In the genomic region with DNA sequence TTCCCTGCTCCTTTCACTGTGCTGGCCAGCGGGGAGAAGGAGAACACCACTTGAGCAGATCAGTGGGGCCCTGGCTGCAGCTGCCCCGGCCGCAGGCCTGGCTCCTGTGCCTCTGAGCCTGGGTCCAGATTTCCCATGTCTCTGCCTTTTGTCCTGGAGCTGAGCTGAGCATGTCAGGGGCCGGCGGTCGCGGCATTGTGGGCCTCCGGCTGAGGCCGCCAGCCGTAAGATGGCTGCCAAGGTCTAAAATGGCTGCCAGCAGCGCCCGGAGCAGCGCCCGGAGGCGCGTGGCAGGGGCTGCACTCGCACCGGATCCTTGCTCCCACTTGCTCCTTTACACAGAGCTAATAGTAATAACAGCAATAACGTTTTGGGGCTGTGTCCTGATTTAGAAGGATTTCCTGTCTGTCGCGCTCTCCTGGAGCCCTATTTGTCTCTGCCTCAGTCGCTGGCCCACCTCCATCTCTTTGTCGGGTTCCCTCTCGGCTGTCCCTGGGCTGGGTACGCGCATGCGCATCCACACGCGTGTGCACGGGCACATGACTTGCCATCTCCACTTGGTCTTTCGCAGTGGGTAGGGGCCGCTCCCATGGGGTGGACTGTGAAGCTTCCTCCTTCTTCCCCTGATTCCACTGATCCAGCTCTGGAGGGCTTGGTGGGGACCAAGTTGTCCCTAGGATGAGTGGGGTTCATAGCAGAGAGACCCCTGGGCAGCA, we compare ENCODE assay signal across 1 cellular context.
TF ChIP-seq lines count a peak whose summit lies in the region.

No MANE protein-coding gene starts in this region.

TF ChIP-seq in GM23338, 12 proteins besides CTCF, POLR2A, EP300 and RAD21:
- TF ChIP-seq STAT1 (IDR thresholded peaks at IDR 0.05; ENCODE audit: unreplicated experiment) (no peak), CREB1 (CRISPR knock-in tag; IDR thresholded peaks at IDR 0.05; ENCODE audit: low read depth) (no peak), ZNF331 (CRISPR knock-in tag; IDR thresholded peaks at IDR 0.05; ENCODE audit: low read depth) (no peak), REST (IDR thresholded peaks at IDR 0.05; ENCODE audit: unreplicated experiment) (no peak), NANOG (IDR thresholded peaks at IDR 0.05; ENCODE audit: borderline replicate concordance) (no peak), POLR2AphosphoS5 (IDR thresholded peaks at IDR 0.05; ENCODE audit: low read depth) (no peak), ZNF114 (CRISPR knock-in tag; IDR thresholded peaks at IDR 0.05) (no peak), JUNB (IDR thresholded peaks at IDR 0.05; ENCODE audit: unreplicated experiment) (no peak), EZH2 (IDR thresholded peaks at IDR 0.05; ENCODE audit: low read depth, unreplicated experiment) (no peak)
- TF ChIP-seq, protein P1, sequence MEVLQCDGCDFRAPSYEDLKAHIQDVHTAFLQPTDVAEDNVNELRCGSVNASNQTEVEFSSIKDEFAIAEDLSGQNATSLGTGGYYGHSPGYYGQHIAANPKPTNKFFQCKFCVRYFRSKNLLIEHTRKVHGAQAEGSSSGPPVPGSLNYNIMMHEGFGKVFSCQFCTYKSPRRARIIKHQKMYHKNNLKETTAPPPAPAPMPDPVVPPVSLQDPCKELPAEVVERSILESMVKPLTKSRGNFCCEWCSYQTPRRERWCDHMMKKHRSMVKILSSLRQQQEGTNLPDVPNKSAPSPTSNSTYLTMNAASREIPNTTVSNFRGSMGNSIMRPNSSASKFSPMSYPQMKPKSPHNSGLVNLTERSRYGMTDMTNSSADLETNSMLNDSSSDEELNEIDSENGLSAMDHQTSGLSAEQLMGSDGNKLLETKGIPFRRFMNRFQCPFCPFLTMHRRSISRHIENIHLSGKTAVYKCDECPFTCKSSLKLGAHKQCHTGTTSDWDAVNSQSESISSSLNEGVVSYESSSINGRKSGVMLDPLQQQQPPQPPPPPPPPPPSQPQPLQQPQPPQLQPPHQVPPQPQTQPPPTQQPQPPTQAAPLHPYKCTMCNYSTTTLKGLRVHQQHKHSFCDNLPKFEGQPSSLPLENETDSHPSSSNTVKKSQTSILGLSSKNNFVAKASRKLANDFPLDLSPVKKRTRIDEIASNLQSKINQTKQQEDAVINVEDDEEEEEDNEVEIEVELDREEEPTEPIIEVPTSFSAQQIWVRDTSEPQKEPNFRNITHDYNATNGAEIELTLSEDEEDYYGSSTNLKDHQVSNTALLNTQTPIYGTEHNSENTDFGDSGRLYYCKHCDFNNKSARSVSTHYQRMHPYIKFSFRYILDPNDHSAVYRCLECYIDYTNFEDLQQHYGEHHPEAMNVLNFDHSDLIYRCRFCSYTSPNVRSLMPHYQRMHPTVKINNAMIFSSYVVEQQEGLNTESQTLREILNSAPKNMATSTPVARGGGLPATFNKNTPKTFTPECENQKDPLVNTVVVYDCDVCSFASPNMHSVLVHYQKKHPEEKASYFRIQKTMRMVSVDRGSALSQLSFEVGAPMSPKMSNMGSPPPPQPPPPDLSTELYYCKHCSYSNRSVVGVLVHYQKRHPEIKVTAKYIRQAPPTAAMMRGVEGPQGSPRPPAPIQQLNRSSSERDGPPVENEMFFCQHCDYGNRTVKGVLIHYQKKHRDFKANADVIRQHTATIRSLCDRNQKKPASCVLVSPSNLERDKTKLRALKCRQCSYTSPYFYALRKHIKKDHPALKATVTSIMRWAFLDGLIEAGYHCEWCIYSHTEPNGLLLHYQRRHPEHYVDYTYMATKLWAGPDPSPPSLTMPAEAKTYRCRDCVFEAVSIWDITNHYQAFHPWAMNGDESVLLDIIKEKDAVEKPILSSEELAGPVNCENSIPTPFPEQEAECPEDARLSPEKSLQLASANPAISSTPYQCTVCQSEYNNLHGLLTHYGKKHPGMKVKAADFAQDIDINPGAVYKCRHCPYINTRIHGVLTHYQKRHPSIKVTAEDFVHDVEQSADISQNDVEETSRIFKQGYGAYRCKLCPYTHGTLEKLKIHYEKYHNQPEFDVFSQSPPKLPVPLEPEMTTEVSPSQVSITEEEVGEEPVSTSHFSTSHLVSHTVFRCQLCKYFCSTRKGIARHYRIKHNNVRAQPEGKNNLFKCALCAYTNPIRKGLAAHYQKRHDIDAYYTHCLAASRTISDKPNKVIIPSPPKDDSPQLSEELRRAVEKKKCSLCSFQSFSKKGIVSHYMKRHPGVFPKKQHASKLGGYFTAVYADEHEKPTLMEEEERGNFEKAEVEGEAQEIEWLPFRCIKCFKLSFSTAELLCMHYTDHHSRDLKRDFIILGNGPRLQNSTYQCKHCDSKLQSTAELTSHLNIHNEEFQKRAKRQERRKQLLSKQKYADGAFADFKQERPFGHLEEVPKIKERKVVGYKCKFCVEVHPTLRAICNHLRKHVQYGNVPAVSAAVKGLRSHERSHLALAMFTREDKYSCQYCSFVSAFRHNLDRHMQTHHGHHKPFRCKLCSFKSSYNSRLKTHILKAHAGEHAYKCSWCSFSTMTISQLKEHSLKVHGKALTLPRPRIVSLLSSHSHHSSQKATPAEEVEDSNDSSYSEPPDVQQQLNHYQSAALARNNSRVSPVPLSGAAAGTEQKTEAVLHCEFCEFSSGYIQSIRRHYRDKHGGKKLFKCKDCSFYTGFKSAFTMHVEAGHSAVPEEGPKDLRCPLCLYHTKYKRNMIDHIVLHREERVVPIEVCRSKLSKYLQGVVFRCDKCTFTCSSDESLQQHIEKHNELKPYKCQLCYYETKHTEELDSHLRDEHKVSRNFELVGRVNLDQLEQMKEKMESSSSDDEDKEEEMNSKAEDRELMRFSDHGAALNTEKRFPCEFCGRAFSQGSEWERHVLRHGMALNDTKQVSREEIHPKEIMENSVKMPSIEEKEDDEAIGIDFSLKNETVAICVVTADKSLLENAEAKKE (CRISPR knock-in tag; IDR thresholded peaks at IDR 0.05) = no peak
